Comparison of ENCODE assay signal across 8 cellular contexts in the genomic region with DNA sequence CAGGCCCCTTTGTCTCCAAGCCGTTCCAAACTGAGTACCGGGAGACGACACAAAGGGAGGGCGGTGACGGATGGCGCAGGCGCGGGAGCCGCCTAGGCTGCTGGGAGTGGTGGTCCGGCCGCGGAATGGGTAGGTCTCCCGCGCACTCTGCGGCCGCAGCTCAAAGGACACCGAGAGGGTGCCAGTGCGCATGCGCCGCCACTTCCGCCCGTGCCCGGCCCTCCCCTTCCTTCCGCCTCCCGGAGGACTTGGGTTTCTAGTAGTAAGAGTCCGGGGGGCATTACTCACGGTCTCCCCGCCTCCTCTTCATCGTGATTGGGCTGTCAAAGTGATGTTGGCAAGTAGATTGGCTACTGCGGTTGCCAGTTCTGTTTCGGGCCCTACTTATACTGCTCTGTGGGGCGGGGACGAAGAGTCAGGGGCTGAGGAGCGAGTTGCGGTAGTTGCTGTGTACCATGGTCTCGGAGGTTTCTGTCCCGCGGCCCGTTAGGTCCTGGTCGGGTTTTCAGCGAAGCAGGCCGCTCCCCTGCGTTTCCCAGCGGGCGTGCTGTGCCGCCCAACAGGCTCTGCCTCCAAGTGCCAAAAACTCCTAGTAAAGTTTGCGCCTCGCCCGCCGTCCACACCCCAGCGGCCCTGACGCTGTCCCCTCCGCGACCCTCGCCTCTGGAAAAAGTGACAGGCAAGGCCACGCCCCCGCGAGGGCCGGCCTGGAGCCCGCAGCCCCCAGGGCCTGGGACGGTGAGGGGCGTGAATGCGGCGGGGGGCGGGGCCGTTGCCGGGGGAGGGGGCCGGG. TPM values are rescaled to one million over a fixed set of nuclear protein-coding genes. Genes with fewer than 3 reads are reported as not detected.
DNase-seq lines count a peak whose midpoint lies in the region; TF ChIP-seq lines count a peak whose summit lies in the region.

No MANE protein-coding gene starts in this region.

- no peaks in the 10 kb centered on the region for H3K27me3 Mint-ChIP-seq in activated naive CD4-positive, alpha-beta T cell treated with anti-CD3 and anti-CD28 coated beads for 36 hours (ENCODE audit: low read depth)

- H3K4me1 ChIP-seq in SJSA1 (replicated peaks) = peaks cover 19% of the 10 kb centered on the region
- H3K4me1 ChIP-seq in neuron (ENCODE audit: insufficient read depth, low read length) = peaks cover 21% of the 10 kb centered on the region

- H3K27ac ChIP-seq in SJSA1 = peak overlapping the region; percentile 98

- H3K27ac Mint-ChIP-seq in activated naive CD4-positive, alpha-beta T cell treated with anti-CD3 and anti-CD28 coated beads for 36 hours = peak overlapping the region; percentile 98

- H2AFZ ChIP-seq in neuron (ENCODE audit: low read depth, low read length) = no peak overlapping the region

- peaks cover 24% of the 10 kb centered on the region for H3K4me1 Mint-ChIP-seq in activated naive CD4-positive, alpha-beta T cell treated with anti-CD3 and anti-CD28 coated beads for 36 hours (ENCODE audit: low read depth)

- CTCF ChIA-PET in activated naive CD4-positive, alpha-beta T cell treated with anti-CD3 and anti-CD28 coated beads for 36 hours (lab: Charles Lee) = interaction anchor here (1.2 kb wide), 1 partner anchor 68 kb away, joined by 3 read pairs; no protein-coding TSS in a partner anchor

- H3K9me3 Mint-ChIP-seq in activated naive CD4-positive, alpha-beta T cell treated with anti-CD3 and anti-CD28 coated beads for 36 hours = no peaks in the 10 kb centered on the region

- peak overlapping the region; percentile 86 for H3K4me3 ChIP-seq in HFF-Myc (replicated peaks; ENCODE audit: low read depth, low read length)
- peak overlapping the region; percentile 63 for H3K4me3 ChIP-seq in SJSA1
- H3K4me3 ChIP-seq in neuron (ENCODE audit: low read length) = peak overlapping the region; percentile 99

- DNase-seq in GM04503 (ENCODE audit: low read depth) = peak; percentile 94
- peak; percentile 97 for DNase-seq in HFF-Myc (ENCODE audit: extremely low read depth, low read depth)
- peak; percentile 100 for DNase-seq in MV-4-11 (lab: John Stamatoyannopoulos, UW)
- peak; percentile 100 for DNase-seq in SJSA1 (ENCODE audit: low read depth in 1 of 2, low spot score in 2 of 2)
- peak; percentile 99 for DNase-seq in activated naive CD4-positive, alpha-beta T cell treated with anti-CD3 and anti-CD28 coated beads for 36 hours
- peak; percentile 99 for DNase-seq in foreskin melanocyte
- peak; percentile 99 for DNase-seq in stromal cell of bone marrow (ENCODE audit: low read depth)

- peak overlapping the region; percentile 98 for H3K4me3 Mint-ChIP-seq in activated naive CD4-positive, alpha-beta T cell treated with anti-CD3 and anti-CD28 coated beads for 36 hours

- intact Hi-C loops in activated naive CD4-positive, alpha-beta T cell treated with anti-CD3 and anti-CD28 coated beads for 36 hours (cut with micrococcal nuclease) = loop anchor here (2.0 to 5.0 kb wide), 4 partner anchors 54 to 574 kb away; no protein-coding TSS in a partner anchor

- H3K27me3 ChIP-seq in SJSA1 (replicated peaks) (no peaks in the 10 kb centered on the region), neuron (ENCODE audit: insufficient read depth, low read length) (no peaks in the 10 kb centered on the region)

- H3K9me3 ChIP-seq in SJSA1 (replicated peaks) (no peaks in the 10 kb centered on the region), neuron (ENCODE audit: low read length) (no peaks in the 10 kb centered on the region)

- H3K36me3 ChIP-seq in SJSA1 = peaks cover 13% of the 10 kb centered on the region
- H3K36me3 ChIP-seq in neuron (ENCODE audit: insufficient read depth, low read length) = no peaks in the 10 kb centered on the region

- H3K36me3 Mint-ChIP-seq in activated naive CD4-positive, alpha-beta T cell treated with anti-CD3 and anti-CD28 coated beads for 36 hours (ENCODE audit: low read depth) = peaks cover 4% of the 10 kb centered on the region

- TF ChIP-seq CTCF in HFF-Myc (IDR thresholded peaks at IDR 0.05; ENCODE audit: low read depth, low read length, missing control alignments) = no peak

RNA-seq across cellular contexts. Expression of a gene that starts 0.5 kb away (rescaled TPM):
- 42.7 and 76.0 TPM in 2 replicates for total RNA-seq in SJSA1 (2014; rRNA removed; shearing (Covaris generic))
- total RNA-seq in activated naive CD4-positive, alpha-beta T cell treated with anti-CD3 and anti-CD28 coated beads for 36 hours = 10 to 100 TPM; 14.6 to 15.0 TPM

RNA-seq across cellular contexts. Expression of a gene that starts 7.1 kb away (rescaled TPM):
- 250 and 360 TPM in 2 replicates for total RNA-seq in SJSA1 (2014; rRNA removed; shearing (Covaris generic))
- total RNA-seq in activated naive CD4-positive, alpha-beta T cell treated with anti-CD3 and anti-CD28 coated beads for 36 hours = 10 to 100 TPM; 42.4 to 44.2 TPM

Comparison
In these comparisons a context has a peak if more than half of its experiments do, and no peak if none do; other contexts are left out.
1. Peak in every context shown above with its lines: DNase-seq, H3K4me3 ChIP-seq and H3K27ac ChIP-seq.